Comparison of ENCODE assay signal across 32 cellular contexts in the genomic region with DNA sequence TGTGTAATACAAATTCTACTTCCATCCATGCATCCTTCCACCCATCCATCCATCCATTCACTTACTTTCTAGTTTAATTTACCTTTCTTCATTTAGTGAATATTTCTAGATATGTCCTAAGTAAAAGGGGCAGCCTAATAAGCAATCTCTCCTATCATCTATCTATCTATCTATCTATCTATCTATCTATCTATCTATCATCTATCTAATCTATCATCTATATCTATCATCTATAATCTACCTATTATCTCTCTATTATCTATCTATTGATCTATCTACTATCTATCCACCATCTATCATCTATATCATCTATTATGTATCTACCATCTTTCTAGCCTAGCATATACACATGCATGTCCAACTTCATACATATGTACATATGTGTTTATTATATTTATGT.
"Had no signal": no experiment of that assay in that cellular context is flagged by ENCODE, and none has a peak within 500 bp of the region (broad histone marks: within the 10 kb centered on the region; RNA-seq: fewer than 3 reads in every experiment).

No MANE protein-coding gene starts in this region.

- DNase-seq: activated effector memory CD4-positive, alpha-beta T cell treated with anti-CD3 and anti-CD28 coated beads, Interleukin-2, amount 50 U/mL, for 16 hours; activated effector memory CD4-positive, alpha-beta T cell treated with Interleukin-2 at 50 U/mL for 16 hours; activated gamma-delta T cell; activated gamma-delta T cell treated with Interleukin-2 at 50 U/mL for 16 hours; activated naive CD4-positive, alpha-beta T cell; activated naive CD4-positive, alpha-beta T cell treated with anti-CD3 and anti-CD28 coated beads for 36 hours; activated naive CD4-positive, alpha-beta T cell treated with anti-CD3 and anti-CD28 coated beads, Interleukin-2, amount 10 ng/mL, durations not matched to agents 7 days and 5 days; activated naive CD4-positive, alpha-beta T cell treated with anti-CD3 and anti-CD28 coated beads, Interleukin-2, amount 50 U/mL, for 16 hours; activated naive CD4-positive, alpha-beta T cell treated with Interleukin-2 at 50 U/mL for 16 hours; activated naive CD8-positive, alpha-beta T cell treated with anti-CD3 and anti-CD28 coated beads for 36 hours; activated naive CD8-positive, alpha-beta T cell treated with anti-CD3 and anti-CD28 coated beads, Interleukin-2, amount 10 ng/mL, durations not matched to agents 7 days and 5 days; activated naive CD8-positive, alpha-beta T cell treated with anti-CD3 and anti-CD28 coated beads, Interleukin-2, amount 50 U/mL, for 24 hours; activated T-cell treated with anti-CD3 and anti-CD28 coated beads, Interleukin-2, amount 50 U/mL, for 4 hours; activated T-cell treated with anti-CD3 and anti-CD28 coated beads, Interleukin-2, amount 50 U/mL, for 48 hours; activated T-cell treated with anti-CD3 and anti-CD28 coated beads, Interleukin-2, amount 50 U/mL, for 72 hours; adrenal gland; amniotic stem cell; amygdala; anterior cingulate cortex; aorta; body of pancreas; brain microvascular endothelial cell; caudate nucleus; central memory CD4-positive, alpha-beta T cell; cerebellar nuclear complex had no signal

- H3K27ac ChIP-seq: adrenal gland, ascending aorta, body of pancreas, brain microvascular endothelial cell, cardiac muscle cell had no signal

- H3K4me1 ChIP-seq: adrenal gland, ascending aorta, body of pancreas, breast epithelium had no signal

- H3K27me3 ChIP-seq: adrenal gland, ascending aorta, body of pancreas, brain microvascular endothelial cell, breast epithelium, cardiac muscle cell had no signal

- H3K4me3 ChIP-seq: adrenal gland, ascending aorta, body of pancreas, breast epithelium, cardiac muscle cell had no signal

- FAIRE-seq: astrocyte, bronchial epithelial cell had no signal

- H3K9me3 ChIP-seq: adrenal gland, ascending aorta, body of pancreas, breast epithelium had no signal

- ATAC-seq: activated naive CD4-positive, alpha-beta T cell treated with anti-CD3 and anti-CD28 coated beads, Interleukin-2, amount 50 U/mL, for 72 hours; activated naive CD8-positive, alpha-beta T cell treated with anti-CD3 and anti-CD28 coated beads, Interleukin-2, amount 50 U/mL, for 24 hours; activated T-cell treated with anti-CD3 and anti-CD28 coated beads, Interleukin-2, amount 50 U/mL, for 4 hours; activated T-cell treated with anti-CD3 and anti-CD28 coated beads, Interleukin-2, amount 50 U/mL, for 72 hours; activated T-helper 17 cell treated with anti-CD3 and anti-CD28 coated beads, Interleukin-2, amount 50 U/mL, for 72 hours; body of pancreas had no signal

- H3K36me3 ChIP-seq: adrenal gland, ascending aorta, brain microvascular endothelial cell, breast epithelium, cardiac muscle cell had no signal
